In genomic region chr4:13580018-13580417, GRCh38 we compare ENCODE assay signal across 27 cellular contexts. TPM values are rescaled to one million over a fixed set of nuclear protein-coding genes. Genes with fewer than 3 reads are reported as not detected.
"Had no signal": no experiment of that assay in that cellular context is flagged by ENCODE, and none has a peak within 500 bp of the region (broad histone marks: within the 10 kb centered on the region; RNA-seq: fewer than 3 reads in every experiment).

No MANE protein-coding gene starts in this region.

- H3K27ac Mint-ChIP-seq: activated naive CD8-positive, alpha-beta T cell treated with anti-CD3 and anti-CD28 coated beads for 36 hours; naive thymus-derived CD4-positive, alpha-beta T cell; stimulated activated memory B cell treated with anti-CD40 and anti-IgM and Interleukin-4, amounts not matched to agents 10 μg/mL and 1 μg/mL and 100 μg/mL, for 72 hours had no signal

- H3K4me1 ChIP-seq: esophagus muscularis mucosa, left ventricle myocardium inferior, sigmoid colon, testis, vagina had no signal

- H3K4me2 ChIP-seq: smooth muscle cell had no signal

- H3K27ac ChIP-seq: esophagus muscularis mucosa, left ventricle myocardium inferior, sigmoid colon, testis, vagina had no signal

- H3K27me3 Mint-ChIP-seq: activated naive CD8-positive, alpha-beta T cell treated with anti-CD3 and anti-CD28 coated beads for 36 hours; effector memory CD8-positive, alpha-beta T cell; naive thymus-derived CD4-positive, alpha-beta T cell; stimulated activated memory B cell treated with anti-CD40 and anti-IgM and Interleukin-4, amounts not matched to agents 10 μg/mL and 1 μg/mL and 100 μg/mL, for 72 hours had no signal

- H3K4me3 ChIP-seq: esophagus muscularis mucosa, left ventricle myocardium inferior, sigmoid colon, smooth muscle cell, testis, vagina had no signal

- H3K9me3 Mint-ChIP-seq: activated naive CD8-positive, alpha-beta T cell treated with anti-CD3 and anti-CD28 coated beads for 36 hours; activated T-cell treated with anti-CD3 and anti-CD28 coated beads, Interleukin-2, amount 50 U/mL, for 4 hours; effector memory CD8-positive, alpha-beta T cell; naive thymus-derived CD4-positive, alpha-beta T cell; neural crest cell; stimulated activated memory B cell treated with anti-CD40 and anti-IgM and Interleukin-4, amounts not matched to agents 10 μg/mL and 1 μg/mL and 100 μg/mL, for 72 hours had no signal

- DNase-seq: activated CD4-positive, alpha-beta T cell treated with anti-CD3 and anti-CD28 coated beads for 4 hours; activated CD4-positive, alpha-beta T cell treated with anti-CD3 and anti-CD28 coated beads, Interleukin-2, amount 50 U/mL, for 48 hours; activated CD4-positive, CD25-positive, alpha-beta regulatory T cell; activated CD8-positive, alpha-beta memory T cell treated with anti-CD3 and anti-CD28 coated beads, Interleukin-2, amount 50 U/mL, for 48 hours; activated naive CD4-positive, alpha-beta T cell treated with Interleukin-2 at 50 U/mL for 16 hours; activated naive CD8-positive, alpha-beta T cell treated with anti-CD3 and anti-CD28 coated beads for 36 hours; activated T-cell treated with anti-CD3 and anti-CD28 coated beads, Interleukin-2, amount 50 U/mL, for 4 hours; central memory CD4-positive, alpha-beta T cell; effector memory CD8-positive, alpha-beta T cell; glutamatergic neuron; hippocampal formation; kidney glomerular epithelial cell; left ventricle myocardium inferior; naive thymus-derived CD4-positive, alpha-beta T cell; sigmoid colon; stimulated activated CD4-positive, alpha-beta T cell treated with anti-CD3 and anti-CD28 coated beads, Interleukin-15, amount 100 ng/mL, for 24 hours; testis; trophoblast cell had no signal

- ATAC-seq: activated T-cell treated with anti-CD3 and anti-CD28 coated beads, Interleukin-2, amount 50 U/mL, for 4 hours; effector memory CD8-positive, alpha-beta T cell; naive thymus-derived CD4-positive, alpha-beta T cell; stimulated activated memory B cell treated with anti-CD40 and anti-IgM and Interleukin-4, amounts not matched to agents 10 μg/mL and 1 μg/mL and 100 μg/mL, for 72 hours had no signal

- H3K4me1 Mint-ChIP-seq: activated naive CD8-positive, alpha-beta T cell treated with anti-CD3 and anti-CD28 coated beads for 36 hours; naive thymus-derived CD4-positive, alpha-beta T cell; neural crest cell; stimulated activated memory B cell treated with anti-CD40 and anti-IgM and Interleukin-4, amounts not matched to agents 10 μg/mL and 1 μg/mL and 100 μg/mL, for 72 hours had no signal

- H3K9me3 ChIP-seq: esophagus muscularis mucosa, left ventricle myocardium inferior, sigmoid colon, testis, vagina had no signal

- H3K4me3 Mint-ChIP-seq: activated naive CD8-positive, alpha-beta T cell treated with anti-CD3 and anti-CD28 coated beads for 36 hours; activated T-cell treated with anti-CD3 and anti-CD28 coated beads, Interleukin-2, amount 50 U/mL, for 4 hours; effector memory CD8-positive, alpha-beta T cell; naive thymus-derived CD4-positive, alpha-beta T cell; neural crest cell; stimulated activated memory B cell treated with anti-CD40 and anti-IgM and Interleukin-4, amounts not matched to agents 10 μg/mL and 1 μg/mL and 100 μg/mL, for 72 hours had no signal

- H3K27me3 ChIP-seq: esophagus muscularis mucosa, sigmoid colon, testis, vagina had no signal

RNA-seq across cellular contexts. Expression of gene NKX3-2, which starts 35.7 kb away (rescaled TPM):
- total RNA-seq: activated CD8-positive, alpha-beta memory T cell treated with anti-CD3 and anti-CD28 coated beads for 36 hours; activated naive CD8-positive, alpha-beta T cell treated with anti-CD3 and anti-CD28 coated beads for 36 hours; activated T-cell treated with anti-CD3 and anti-CD28 coated beads, Interleukin-2, amount 50 U/mL, for 4 hours; endothelial cell of umbilical vein; frontal cortex; left ventricle myocardium inferior; naive thymus-derived CD4-positive, alpha-beta T cell; renal cortical epithelial cell had no signal
